12 cellular contexts compared by ENCODE assay signal in genomic region chr17:45129426-45129939, GRCh38. TPM values are rescaled to one million over a fixed set of nuclear protein-coding genes. Genes with fewer than 3 reads are reported as not detected.
A peak's percentile ranks its signal among the peaks of the same experiment; 100 is the strongest.
DNase-seq lines count a peak whose midpoint lies in the region; ATAC-seq, FAIRE-seq and TF ChIP-seq lines count a peak whose summit lies in the region.
"Had no signal": no experiment of that assay in that cellular context is flagged by ENCODE, and none has a peak within 500 bp of the region (broad histone marks: within the 10 kb centered on the region; RNA-seq: fewer than 3 reads in every experiment).

No MANE protein-coding gene starts in this region.

- ATAC-seq in HepG2 (peak; percentile 48), right lobe of liver (no peak), aorta (ENCODE audit: low FRiP score) (no peak)
- no peak for ATAC-seq in activated CD8-positive, alpha-beta T cell treated with anti-CD3 and anti-CD28 coated beads, Interleukin-2, amount 10 ng/mL, durations not matched to agents 7 days and 5 days

- H3K4me3 Mint-ChIP-seq in activated CD8-positive, alpha-beta T cell treated with anti-CD3 and anti-CD28 coated beads, Interleukin-2, amount 10 ng/mL, durations not matched to agents 7 days and 5 days: no peak overlapping the region

- no peaks in the 10 kb centered on the region for H3K36me3 ChIP-seq in HepG2 (replicated peaks in 1 of 2; ENCODE audit: control insufficient read depth in 1 of 2, insufficient read depth in 2 of 2, low read length in 2 of 2)
- H3K36me3 ChIP-seq in right lobe of liver: no peaks in the 10 kb centered on the region
- no peaks in the 10 kb centered on the region for H3K36me3 ChIP-seq in mucosa of rectum (ENCODE audit: control insufficient read depth in 2 of 2, insufficient read depth in 2 of 2, low read length in 2 of 2)
- H3K36me3 ChIP-seq in aorta (ENCODE audit: control insufficient read depth in 1 of 2, insufficient read depth in 2 of 2, low read length in 1 of 2): no peaks in the 10 kb centered on the region

- H3K4me2 ChIP-seq in HepG2 (ENCODE audit: low read depth, low read length): peak overlapping the region; percentile 54

- H3K27ac ChIP-seq in HepG2 (ENCODE audit: extremely low read length, insufficient read depth, low read length) (peak overlapping the region; percentile 63), right lobe of liver (no peak overlapping the region), mucosa of rectum (ENCODE audit: low read depth in 2 of 2, low read length in 2 of 2) (peak overlapping the region; percentile 95 to 97), aorta (ENCODE audit: low read depth in 1 of 2, low read length in 2 of 2) (peak overlapping the region; percentile 57 to 66)

- TF ChIP-seq POLR2A in HepG2 (IDR thresholded peaks at IDR 0.05; ENCODE audit: insufficient read depth in 1 of 2, low read depth in 2 of 2, low read length in 2 of 2) (peak in 1 of 2 experiments; percentile 43; a peak in 1 of 4 replicates), right lobe of liver (IDR thresholded peaks at IDR 0.05) (no peak)

- no peak overlapping the region for H2AFZ ChIP-seq in HepG2 (ENCODE audit: low read length)

- no peaks in the 10 kb centered on the region for H4K20me1 ChIP-seq in HepG2 (ENCODE audit: insufficient read depth, low read length)

- H3K4me1 ChIP-seq in HepG2 (ENCODE audit: insufficient read depth, low read length) (peaks cover 70% of the 10 kb centered on the region), right lobe of liver (peaks cover 0 to 7% (median 0%) of the 10 kb centered on the region in 4 donors), mucosa of rectum (ENCODE audit: control insufficient read depth in 2 of 2, insufficient read depth in 2 of 2, low read length in 2 of 2) (peaks cover 61 to 62% of the 10 kb centered on the region in 2 donors), aorta (ENCODE audit: control insufficient read depth in 1 of 2, insufficient read depth in 2 of 2, low read length in 2 of 2) (peaks cover 0 to 3% of the 10 kb centered on the region in 2 donors)

- peaks cover 10% of the 10 kb centered on the region for H3K27me3 Mint-ChIP-seq in activated CD8-positive, alpha-beta T cell treated with anti-CD3 and anti-CD28 coated beads, Interleukin-2, amount 10 ng/mL, durations not matched to agents 7 days and 5 days (ENCODE audit: low read depth)

- BruUV-seq in HepG2 (replicated peaks; lab: Mats Ljungman, UMichigan): no TSS peak

- CTCF ChIA-PET in HepG2 (lab: Yijun Ruan, JAX; ENCODE audit: low intra/inter-chr PET ratio, low total read pairs): no interaction called here
- CTCF ChIA-PET in activated CD8-positive, alpha-beta T cell treated with anti-CD3 and anti-CD28 coated beads, Interleukin-2, amount 10 ng/mL, durations not matched to agents 7 days and 5 days (lab: Charles Lee): interaction anchor here (0.7 to 2.0 kb wide), 3 partner anchors 11 to 30 kb away, joined by 3 to 7 read pairs (median 5); no protein-coding TSS in a partner anchor

- H3K9me3 ChIP-seq in HepG2 (ENCODE audit: low read length): no peaks in the 10 kb centered on the region
- H3K9me3 ChIP-seq in right lobe of liver: no peaks in the 10 kb centered on the region
- H3K9me3 ChIP-seq in mucosa of rectum (ENCODE audit: control insufficient read depth in 2 of 2, low read length in 2 of 2): no peaks in the 10 kb centered on the region
- no peaks in the 10 kb centered on the region for H3K9me3 ChIP-seq in aorta (ENCODE audit: control insufficient read depth, low read length)

- TF ChIP-seq CTCF in HepG2 (CRISPR knock-in tag; IDR thresholded peaks at IDR 0.05): no peak
- TF ChIP-seq CTCF in right lobe of liver (IDR thresholded peaks at IDR 0.05): no peak
- TF ChIP-seq CTCF in epithelial cell of esophagus (IDR thresholded peaks at IDR 0.05; ENCODE audit: insufficient read depth, low read depth, low read length, missing control alignments): no peak

- 15% methylated on average over 4 of the region's 10 CpGs for WGBS in HepG2 (ENCODE audit: low lambda C conversion rate)
- 60% methylated on average over 1 of the region's 10 CpGs for WGBS in right lobe of liver (ENCODE audit: insufficient coverage, low coverage, low lambda C conversion rate, missing lambda C conversion rate)
- 74 to 75% methylated on average over 10 of the region's 10 CpGs for WGBS in aorta, 2 donors

- peak; percentile 84 for FAIRE-seq in HepG2 (lab: Jason Lieb, UNC)

- peak; percentile 89 for DNase-seq in HepG2 (ENCODE audit: low spot score)
- DNase-seq in right lobe of liver: no peak
- peak; percentile 47 for DNase-seq in epithelial cell of esophagus (ENCODE audit: low read depth)
- no peak for DNase-seq in aorta
- DNase-seq in NCI-H774 (lab: John Stamatoyannopoulos, UW): no peak
- DNase-seq in activated CD8-positive, alpha-beta T cell treated with anti-CD3 and anti-CD28 coated beads, Interleukin-2, amount 10 ng/mL, durations not matched to agents 7 days and 5 days: no peak
- DNase-seq in NOMO-1 (lab: John Stamatoyannopoulos, UW; ENCODE audit: unreplicated experiment in 2 of 2): no peak
- DNase-seq: effector CD4-positive, alpha-beta T cell; NCI-H526 had no signal

- TF ChIP-seq EP300 in HepG2 (IDR thresholded peaks at IDR 0.05; ENCODE audit: low read depth in 2 of 2, low read length in 2 of 2): peak in 1 of 2 experiments; percentile 24; a peak in 1 of 4 replicates
- no peak; the same call in 1 of the 2 replicates for TF ChIP-seq EP300 in HepG2 (CRISPR knock-in tag; IDR thresholded peaks at IDR 0.05; ENCODE audit: borderline replicate concordance)

- H3K27me3 ChIP-seq in HepG2 (ENCODE audit: control insufficient read depth in 1 of 2, insufficient read depth in 2 of 2, low read length in 2 of 2) (no peaks in the 10 kb centered on the region), right lobe of liver (no peaks in the 10 kb centered on the region), mucosa of rectum (ENCODE audit: control insufficient read depth in 2 of 2, insufficient read depth in 2 of 2, low read length in 2 of 2) (no peaks in the 10 kb centered on the region), aorta (ENCODE audit: control insufficient read depth in 1 of 2, insufficient read depth in 2 of 2, low read length in 1 of 2) (no peaks in the 10 kb centered on the region)

- H3K27ac Mint-ChIP-seq in activated CD8-positive, alpha-beta T cell treated with anti-CD3 and anti-CD28 coated beads, Interleukin-2, amount 10 ng/mL, durations not matched to agents 7 days and 5 days: no peak overlapping the region
- H3K27ac Mint-ChIP-seq: B cell had no signal

- H3K9ac ChIP-seq in HepG2 (ENCODE audit: insufficient read depth, low read depth, low read length): peak overlapping the region; percentile 44
- peak overlapping the region; percentile 71 to 90 for H3K9ac ChIP-seq in mucosa of rectum (ENCODE audit: low read depth in 1 of 2, low read length in 2 of 2)

- in situ Hi-C loops in HepG2 (cut with HindIII; ENCODE audit: extremely low pct_ligation_motif_present, low pct_unique_long_range_greater_than_20kb): no loop called here

- peaks cover 8% of the 10 kb centered on the region for H3K4me1 Mint-ChIP-seq in activated CD8-positive, alpha-beta T cell treated with anti-CD3 and anti-CD28 coated beads, Interleukin-2, amount 10 ng/mL, durations not matched to agents 7 days and 5 days (ENCODE audit: low read depth)

- H3K4me3 ChIP-seq in HepG2 (replicated peaks in 1 of 3; ENCODE audit: insufficient read depth in 1 of 3, low read depth in 2 of 3, low read length in 3 of 3) (peak overlapping the region in 1 of 3 experiments; percentile 41; a peak in 2 of 6 replicates), right lobe of liver (no peak overlapping the region), epithelial cell of esophagus (ENCODE audit: low read length) (no peak overlapping the region), mucosa of rectum (ENCODE audit: low read length in 2 of 2) (peak overlapping the region; percentile 27 to 44), aorta (ENCODE audit: low read length in 2 of 2) (no peak overlapping the region)
- H3K4me3 ChIP-seq: skin epidermis had no signal

- POLR2A ChIA-PET in HepG2 (lab: Yijun Ruan, JAX): interaction anchor here (0.8 to 4.7 kb wide), 12 partner anchors 15 to 72 kb away, joined by 3 to 71 read pairs (median 8); partner anchors contain the start of genes HEXIM1, HEXIM2 and NMT1
- POLR2A ChIA-PET in activated CD8-positive, alpha-beta T cell treated with anti-CD3 and anti-CD28 coated beads, Interleukin-2, amount 10 ng/mL, durations not matched to agents 7 days and 5 days (lab: Charles Lee): no interaction called here

- intact Hi-C loops in HepG2 (cut with micrococcal nuclease; ENCODE audit: unreplicated experiment): no loop called here
- intact Hi-C loops in right lobe of liver (cut with DNase I): loop anchor here (10.0 kb wide), 2 partner anchors 205 to 215 kb away; partner anchors contain the start of gene GFAP (in 1 of the 2)
- intact Hi-C loops in aorta (cut with DNase I): no loop called here

- H3K79me2 ChIP-seq in HepG2 (ENCODE audit: insufficient read depth, low read length): peaks cover 4% of the 10 kb centered on the region

- no peaks in the 10 kb centered on the region for H3K9me3 Mint-ChIP-seq in activated CD8-positive, alpha-beta T cell treated with anti-CD3 and anti-CD28 coated beads, Interleukin-2, amount 10 ng/mL, durations not matched to agents 7 days and 5 days (ENCODE audit: insufficient read depth)

- no peak for TF ChIP-seq RAD21 in HepG2 (CRISPR knock-in tag; IDR thresholded peaks at IDR 0.05)

- H3K36me3 Mint-ChIP-seq in activated CD8-positive, alpha-beta T cell treated with anti-CD3 and anti-CD28 coated beads, Interleukin-2, amount 10 ng/mL, durations not matched to agents 7 days and 5 days (ENCODE audit: low read depth): no peaks in the 10 kb centered on the region

RNA-seq across cellular contexts. Expression of gene PLCD3, which starts 2.8 kb away (rescaled TPM):
- total RNA-seq in HepG2 (2016; rRNA removed; fragmentation: Illumina TruSeq; extraction: Trizol) (5.5 and 11.3 TPM in 2 replicates), right lobe of liver (10 to 100 TPM in 1 of 6 experiments, 1 to 10 TPM in 5; 2.0 to 26.4 (median 3.0) TPM), aorta (10 to 100 TPM; 94.6 to 97.4 TPM)
- total RNA-seq in HepG2 (2016; cell fraction: cytosol; rRNA removed; fragmentation: Illumina TruSeq; extraction: Trizol; ENCODE audit: low read depth): 5.6 and 8.7 TPM in 2 replicates
- total RNA-seq in HepG2 (2016; cell fraction: insoluble cytoplasmic fraction; rRNA removed; fragmentation: Illumina TruSeq; extraction: Trizol): 6.2 and 9.4 TPM in 2 replicates
- 23.5 and 28.9 TPM in 2 replicates for total RNA-seq in HepG2 (2016; cell fraction: membrane; rRNA removed; fragmentation: Illumina TruSeq; extraction: Trizol)
- total RNA-seq in HepG2 (2016; cell fraction: nucleus; rRNA removed; fragmentation: Illumina TruSeq; extraction: Trizol): 4.2 and 4.3 TPM in 2 replicates
- polyA plus RNA-seq in HepG2 (2011; rRNA removed) (39.1 and 46.1 TPM in 2 replicates), aorta (10 to 100 TPM; 22.8 to 93.8 TPM)
- 28.6 and 40.9 TPM in 2 replicates for polyA plus RNA-seq in HepG2 (2011; cell fraction: cytosol; rRNA removed)
- polyA plus RNA-seq in HepG2 (2011; cell fraction: nucleus; rRNA removed): 37.4 and 43.6 TPM in 2 replicates
- polyA plus RNA-seq in HepG2 (2012): 8.5 and 22.4 TPM in 2 replicates
- polyA plus RNA-seq in HepG2 (2016; cell fraction: cytosol; fragmentation: Illumina TruSeq; extraction: Trizol; ENCODE audit: low read depth): 17.4 and 19.5 TPM in 2 replicates
- polyA plus RNA-seq in HepG2 (2016; cell fraction: insoluble cytoplasmic fraction; fragmentation: Illumina TruSeq; extraction: Trizol; ENCODE audit: low read depth): 14.0 and 24.9 TPM in 2 replicates
- polyA plus RNA-seq in HepG2 (2016; cell fraction: membrane; fragmentation: Illumina TruSeq; extraction: Trizol; ENCODE audit: low read depth): 30.5 and 46.5 TPM in 2 replicates
- 24.9 and 28.4 TPM in 2 replicates for polyA plus RNA-seq in HepG2 (2016; cell fraction: nucleus; fragmentation: Illumina TruSeq; extraction: Trizol; ENCODE audit: insufficient read depth, low read depth)
- 68.8 and 256 TPM in 2 replicates for polyA minus RNA-seq in HepG2 (2011; rRNA and poly(A)+ RNA removed; ENCODE audit: low replicate concordance)
- 26.0 and 39.9 TPM in 2 replicates for polyA minus RNA-seq in HepG2 (2011; cell fraction: cytosol; rRNA and poly(A)+ RNA removed)
- 13.4 and 15.7 TPM in 2 replicates for polyA minus RNA-seq in HepG2 (2011; cell fraction: nucleus; rRNA and poly(A)+ RNA removed)
- 1 to 10 TPM; 4.3 to 4.6 TPM for total RNA-seq in activated CD8-positive, alpha-beta T cell treated with anti-CD3 and anti-CD28 coated beads, Interleukin-2, amount 10 ng/mL, durations not matched to agents 7 days and 5 days

RNA-seq across cellular contexts. Expression of gene ACBD4, which starts 6.0 kb away (rescaled TPM):
- total RNA-seq in HepG2 (2016; rRNA removed; fragmentation: Illumina TruSeq; extraction: Trizol) (8.8 and 16.1 TPM in 2 replicates), right lobe of liver (10 to 100 TPM; 24.0 to 78.9 (median 56.9) TPM), aorta (10 to 100 TPM; 16.1 to 23.4 TPM)
- total RNA-seq in HepG2 (2016; cell fraction: cytosol; rRNA removed; fragmentation: Illumina TruSeq; extraction: Trizol; ENCODE audit: low read depth): 8.0 and 13.0 TPM in 2 replicates
- total RNA-seq in HepG2 (2016; cell fraction: insoluble cytoplasmic fraction; rRNA removed; fragmentation: Illumina TruSeq; extraction: Trizol): 9.5 and 14.6 TPM in 2 replicates
- total RNA-seq in HepG2 (2016; cell fraction: membrane; rRNA removed; fragmentation: Illumina TruSeq; extraction: Trizol): 12.4 and 18.3 TPM in 2 replicates
- total RNA-seq in HepG2 (2016; cell fraction: nucleus; rRNA removed; fragmentation: Illumina TruSeq; extraction: Trizol): 15.2 and 17.1 TPM in 2 replicates
- polyA plus RNA-seq in HepG2 (2011; rRNA removed) (26.9 and 34.1 TPM in 2 replicates), aorta (10 to 100 TPM; 68.6 to 69.7 TPM)
- polyA plus RNA-seq in HepG2 (2011; cell fraction: cytosol; rRNA removed): 12.2 and 17.4 TPM in 2 replicates
- 71.5 and 77.5 TPM in 2 replicates for polyA plus RNA-seq in HepG2 (2011; cell fraction: nucleus; rRNA removed)
- 16.9 and 20.5 TPM in 2 replicates for polyA plus RNA-seq in HepG2 (2012)
- polyA plus RNA-seq in HepG2 (2016; cell fraction: cytosol; fragmentation: Illumina TruSeq; extraction: Trizol; ENCODE audit: low read depth): 9.2 and 14.3 TPM in 2 replicates
- 9.9 and 13.7 TPM in 2 replicates for polyA plus RNA-seq in HepG2 (2016; cell fraction: insoluble cytoplasmic fraction; fragmentation: Illumina TruSeq; extraction: Trizol; ENCODE audit: low read depth)
- 10.5 and 15.2 TPM in 2 replicates for polyA plus RNA-seq in HepG2 (2016; cell fraction: membrane; fragmentation: Illumina TruSeq; extraction: Trizol; ENCODE audit: low read depth)
- polyA plus RNA-seq in HepG2 (2016; cell fraction: nucleus; fragmentation: Illumina TruSeq; extraction: Trizol; ENCODE audit: insufficient read depth, low read depth): 36.2 and 39.6 TPM in 2 replicates
- 6.9 and 21.9 TPM in 2 replicates for polyA minus RNA-seq in HepG2 (2011; rRNA and poly(A)+ RNA removed; ENCODE audit: low replicate concordance)
- 8.3 and 8.4 TPM in 2 replicates for polyA minus RNA-seq in HepG2 (2011; cell fraction: cytosol; rRNA and poly(A)+ RNA removed)
- 26.9 and 36.2 TPM in 2 replicates for polyA minus RNA-seq in HepG2 (2011; cell fraction: nucleus; rRNA and poly(A)+ RNA removed)
- total RNA-seq in activated CD8-positive, alpha-beta T cell treated with anti-CD3 and anti-CD28 coated beads, Interleukin-2, amount 10 ng/mL, durations not matched to agents 7 days and 5 days: 10 to 100 TPM in 1 of 2 experiments, 1 to 10 TPM in 1; 10.0 to 12.5 TPM

RNA-seq across cellular contexts. Expression of gene HEXIM1, which starts 18.8 kb away (rescaled TPM):
- total RNA-seq in HepG2 (2016; rRNA removed; fragmentation: Illumina TruSeq; extraction: Trizol) (10.5 and 14.8 TPM in 2 replicates), right lobe of liver (10 to 100 TPM; 14.0 to 27.1 (median 19.6) TPM), aorta (10 to 100 TPM; 48.7 to 64.0 TPM)
- 2.7 and 3.3 TPM in 2 replicates for total RNA-seq in HepG2 (2016; cell fraction: cytosol; rRNA removed; fragmentation: Illumina TruSeq; extraction: Trizol; ENCODE audit: low read depth)
- 11.7 and 13.0 TPM in 2 replicates for total RNA-seq in HepG2 (2016; cell fraction: insoluble cytoplasmic fraction; rRNA removed; fragmentation: Illumina TruSeq; extraction: Trizol)
- total RNA-seq in HepG2 (2016; cell fraction: membrane; rRNA removed; fragmentation: Illumina TruSeq; extraction: Trizol): 8.9 and 9.5 TPM in 2 replicates
- total RNA-seq in HepG2 (2016; cell fraction: nucleus; rRNA removed; fragmentation: Illumina TruSeq; extraction: Trizol): 13.8 and 14.0 TPM in 2 replicates
- polyA plus RNA-seq in HepG2 (2011; rRNA removed) (16.3 and 16.6 TPM in 2 replicates), aorta (10 to 100 TPM; 40.8 to 62.6 TPM)
- 13.7 and 14.0 TPM in 2 replicates for polyA plus RNA-seq in HepG2 (2011; cell fraction: cytosol; rRNA removed)
- 34.1 and 37.3 TPM in 2 replicates for polyA plus RNA-seq in HepG2 (2011; cell fraction: nucleus; rRNA removed)
- polyA plus RNA-seq in HepG2 (2012): 17.5 and 20.8 TPM in 2 replicates
- 2.7 and 3.3 TPM in 2 replicates for polyA plus RNA-seq in HepG2 (2016; cell fraction: cytosol; fragmentation: Illumina TruSeq; extraction: Trizol; ENCODE audit: low read depth)
- polyA plus RNA-seq in HepG2 (2016; cell fraction: insoluble cytoplasmic fraction; fragmentation: Illumina TruSeq; extraction: Trizol; ENCODE audit: low read depth): 36.1 and 41.5 TPM in 2 replicates
- 10.3 and 12.9 TPM in 2 replicates for polyA plus RNA-seq in HepG2 (2016; cell fraction: membrane; fragmentation: Illumina TruSeq; extraction: Trizol; ENCODE audit: low read depth)
- 51.0 and 51.8 TPM in 2 replicates for polyA plus RNA-seq in HepG2 (2016; cell fraction: nucleus; fragmentation: Illumina TruSeq; extraction: Trizol; ENCODE audit: insufficient read depth, low read depth)
- polyA minus RNA-seq in HepG2 (2011; rRNA and poly(A)+ RNA removed; ENCODE audit: low replicate concordance): 8.8 and 11.0 TPM in 2 replicates
- 10.7 and 11.5 TPM in 2 replicates for polyA minus RNA-seq in HepG2 (2011; cell fraction: cytosol; rRNA and poly(A)+ RNA removed)
- 17.1 and 27.5 TPM in 2 replicates for polyA minus RNA-seq in HepG2 (2011; cell fraction: nucleus; rRNA and poly(A)+ RNA removed)
- total RNA-seq in activated CD8-positive, alpha-beta T cell treated with anti-CD3 and anti-CD28 coated beads, Interleukin-2, amount 10 ng/mL, durations not matched to agents 7 days and 5 days: 10 to 100 TPM; 29.2 to 29.4 TPM

RNA-seq across cellular contexts. Expression of gene HEXIM2, which starts 32.2 kb away (rescaled TPM):
- total RNA-seq in HepG2 (2016; rRNA removed; fragmentation: Illumina TruSeq; extraction: Trizol): 27.1 and 30.8 TPM in 2 replicates
- 22.3 and 23.3 TPM in 2 replicates for total RNA-seq in HepG2 (2016; cell fraction: cytosol; rRNA removed; fragmentation: Illumina TruSeq; extraction: Trizol; ENCODE audit: low read depth)
- 26.7 and 27.9 TPM in 2 replicates for total RNA-seq in HepG2 (2016; cell fraction: insoluble cytoplasmic fraction; rRNA removed; fragmentation: Illumina TruSeq; extraction: Trizol)
- 25.8 and 28.7 TPM in 2 replicates for total RNA-seq in HepG2 (2016; cell fraction: membrane; rRNA removed; fragmentation: Illumina TruSeq; extraction: Trizol)
- 13.7 and 16.4 TPM in 2 replicates for total RNA-seq in HepG2 (2016; cell fraction: nucleus; rRNA removed; fragmentation: Illumina TruSeq; extraction: Trizol)
- polyA plus RNA-seq in HepG2 (2011; rRNA removed): 31.8 and 32.4 TPM in 2 replicates
- polyA plus RNA-seq in HepG2 (2011; cell fraction: cytosol; rRNA removed): 32.2 and 44.9 TPM in 2 replicates
- 22.5 and 27.3 TPM in 2 replicates for polyA plus RNA-seq in HepG2 (2011; cell fraction: nucleus; rRNA removed)
- polyA plus RNA-seq in HepG2 (2012): 22.2 and 24.9 TPM in 2 replicates
- polyA plus RNA-seq in HepG2 (2016; cell fraction: cytosol; fragmentation: Illumina TruSeq; extraction: Trizol; ENCODE audit: low read depth): 14.6 and 18.5 TPM in 2 replicates
- 35.4 and 36.8 TPM in 2 replicates for polyA plus RNA-seq in HepG2 (2016; cell fraction: insoluble cytoplasmic fraction; fragmentation: Illumina TruSeq; extraction: Trizol; ENCODE audit: low read depth)
- 19.7 and 26.6 TPM in 2 replicates for polyA plus RNA-seq in HepG2 (2016; cell fraction: membrane; fragmentation: Illumina TruSeq; extraction: Trizol; ENCODE audit: low read depth)
- 36.3 and 37.9 TPM in 2 replicates for polyA plus RNA-seq in HepG2 (2016; cell fraction: nucleus; fragmentation: Illumina TruSeq; extraction: Trizol; ENCODE audit: insufficient read depth, low read depth)
- polyA minus RNA-seq in HepG2 (2011; rRNA and poly(A)+ RNA removed; ENCODE audit: low replicate concordance): 9.1 and 26.8 TPM in 2 replicates
- 17.8 and 20.5 TPM in 2 replicates for polyA minus RNA-seq in HepG2 (2011; cell fraction: cytosol; rRNA and poly(A)+ RNA removed)
- 12.4 and 13.2 TPM in 2 replicates for polyA minus RNA-seq in HepG2 (2011; cell fraction: nucleus; rRNA and poly(A)+ RNA removed)
- 10 to 100 TPM in 1 of 6 experiments, 1 to 10 TPM in 5; 2.6 to 13.5 (median 5.4) TPM for total RNA-seq in right lobe of liver
- total RNA-seq in aorta: 1 to 10 TPM; 2.7 to 6.0 TPM
- 1 to 10 TPM; 4.4 to 10.0 TPM for polyA plus RNA-seq in aorta
- total RNA-seq in activated CD8-positive, alpha-beta T cell treated with anti-CD3 and anti-CD28 coated beads, Interleukin-2, amount 10 ng/mL, durations not matched to agents 7 days and 5 days: 1 to 10 TPM; 7.8 to 8.8 TPM

Comparison
In these comparisons a context has a peak if more than half of its experiments do, and no peak if none do; other contexts are left out.
1. DNase-seq: peak in HepG2 (single experiment) and epithelial cell of esophagus (single experiment); none in right lobe of liver (0 of 3), aorta (0 of 2), NCI-H774 (single experiment), activated CD8-positive, alpha-beta T cell treated with anti-CD3 and anti-CD28 coated beads, Interleukin-2, amount 10 ng/mL, durations not matched to agents 7 days and 5 days (single experiment) and NOMO-1 (0 of 2).
2. H3K27ac ChIP-seq: peak in HepG2 (single experiment), mucosa of rectum (2 of 2) and aorta (2 of 2); none in right lobe of liver (0 of 3).
3. intact Hi-C loops: an anchor here in right lobe of liver (10.0 kb wide); none called in HepG2 and aorta.
4. H3K4me3 ChIP-seq: peak in mucosa of rectum (2 of 2); none in right lobe of liver (0 of 3), epithelial cell of esophagus (single experiment) and aorta (0 of 2).